14 cellular contexts compared by ENCODE assay signal in genomic region chr14:58947816-58948440, GRCh38.
A peak's percentile ranks its signal among the peaks of the same experiment; 100 is the strongest.
DNase-seq lines count a peak whose midpoint lies in the region; ATAC-seq, FAIRE-seq and TF ChIP-seq lines count a peak whose summit lies in the region.
"Had no signal": no experiment of that assay in that cellular context is flagged by ENCODE, and none has a peak within 500 bp of the region (broad histone marks: within the 10 kb centered on the region; RNA-seq: fewer than 3 reads in every experiment).

No MANE protein-coding gene starts in this region.

- no peak overlapping the region for H3K27ac Mint-ChIP-seq in endodermal cell
- H3K27ac Mint-ChIP-seq: activated CD4-positive, alpha-beta T cell treated with anti-CD3 and anti-CD28 coated beads for 36 hours; activated T-helper 2 cell treated with anti-CD3 and anti-CD28 coated beads, Interferon-gamma antibody, Interleukin-2, Interleukin-4, amounts not matched to agents 10 μg/mL and 5 μg/mL and 100 μg/mL, durations not matched to agents 14 hours and 24 hours and 36 hours had no signal

- H3K9me3 Mint-ChIP-seq in endodermal cell: peaks cover 7% of the 10 kb centered on the region
- H3K9me3 Mint-ChIP-seq: activated T-helper 2 cell treated with anti-CD3 and anti-CD28 coated beads, Interferon-gamma antibody, Interleukin-2, Interleukin-4, amounts not matched to agents 10 μg/mL and 5 μg/mL and 100 μg/mL, durations not matched to agents 14 hours and 24 hours and 36 hours had no signal

- H3K27ac ChIP-seq in endodermal cell (ENCODE audit: low read depth, low read length): no peak overlapping the region
- H3K27ac ChIP-seq in pancreas: no peak overlapping the region
- H3K27ac ChIP-seq: thoracic aorta had no signal

- peaks cover 10% of the 10 kb centered on the region for H3K27me3 Mint-ChIP-seq in endodermal cell (ENCODE audit: insufficient read depth)

- DNase-seq in DMS53 (lab: John Stamatoyannopoulos, UW): peak; percentile 6
- DNase-seq in DMS53 treated with DMSO at 0.1 percent for 48 hours (lab: John Stamatoyannopoulos, UW; ENCODE audit: unreplicated experiment): no peak
- peak; percentile 90 for DNase-seq in NCI-H748 (lab: John Stamatoyannopoulos, UW; ENCODE audit: unreplicated experiment)
- peak; percentile 72 for DNase-seq in endodermal cell
- DNase-seq in putamen (ENCODE audit: low spot score): peak; percentile 65
- no peak for DNase-seq in pancreas
- no peak for DNase-seq in AML-193 (lab: John Stamatoyannopoulos, UW)
- DNase-seq: activated CD4-positive, alpha-beta T cell treated with anti-CD3 and anti-CD28 coated beads for 36 hours; NCI-H345 had no signal

- H3K4me1 Mint-ChIP-seq in endodermal cell: no peaks in the 10 kb centered on the region
- H3K4me1 Mint-ChIP-seq: activated CD4-positive, alpha-beta T cell treated with anti-CD3 and anti-CD28 coated beads for 36 hours had no signal

- no peak overlapping the region for H3K9ac ChIP-seq in endodermal cell (ENCODE audit: extremely low read depth, low read length, poor library complexity, severe bottlenecking)

- no peaks in the 10 kb centered on the region for H3K27me3 ChIP-seq in endodermal cell (ENCODE audit: control insufficient read depth, insufficient read depth, low read length, poor library complexity, severe bottlenecking)
- H3K27me3 ChIP-seq in pancreas: no peaks in the 10 kb centered on the region

- TF ChIP-seq CTCF in endodermal cell (conservative IDR thresholded peaks at IDR 0.05) (peak; percentile 67), pancreas (IDR thresholded peaks at IDR 0.05) (no peak)

- no peak overlapping the region for H3K4me3 Mint-ChIP-seq in endodermal cell
- H3K4me3 Mint-ChIP-seq: activated CD4-positive, alpha-beta T cell treated with anti-CD3 and anti-CD28 coated beads for 36 hours had no signal

- intact Hi-C loops in pancreas (cut with DNase I): no loop called here

- ATAC-seq in pancreas: no peak
- ATAC-seq in HG02678 (IDR thresholded peaks at IDR 0.05; ENCODE audit: unreplicated experiment): no peak
- ATAC-seq: activated CD4-positive, alpha-beta T cell treated with anti-CD3 and anti-CD28 coated beads for 36 hours; K562 had no signal

- no peak overlapping the region for H3K4me3 ChIP-seq in endodermal cell (ENCODE audit: low read length)
- H3K4me3 ChIP-seq in pancreas: no peak overlapping the region
- H3K4me3 ChIP-seq: K562, thoracic aorta had no signal

- H3K9me3 ChIP-seq in endodermal cell (ENCODE audit: control insufficient read depth, low read length) (peaks cover 17% of the 10 kb centered on the region), pancreas (no peaks in the 10 kb centered on the region)
- H3K9me3 ChIP-seq: thoracic aorta had no signal

- H3K36me3 ChIP-seq in endodermal cell (ENCODE audit: control insufficient read depth, insufficient read depth, low read length): no peaks in the 10 kb centered on the region
- no peaks in the 10 kb centered on the region for H3K36me3 ChIP-seq in pancreas
- H3K36me3 ChIP-seq: thoracic aorta had no signal

- H3K4me1 ChIP-seq in endodermal cell (ENCODE audit: control insufficient read depth, insufficient read depth, low read length) (no peaks in the 10 kb centered on the region), pancreas (no peaks in the 10 kb centered on the region)

- 85 to 91% methylated on average over 2 to 4 of the region's 4 CpGs for WGBS in endodermal cell (ENCODE audit: insufficient coverage in 1 of 2, insufficient read length in 1 of 2), 2 experiments
- WGBS in pancreas, 2 donors: 69 to 73% methylated on average over 4 of the region's 4 CpGs

- H3K36me3 Mint-ChIP-seq in endodermal cell (ENCODE audit: low read depth): no peaks in the 10 kb centered on the region

- no peak for FAIRE-seq in pancreas (lab: Jason Lieb, UNC)
- FAIRE-seq: bronchial epithelial cell, K562 had no signal

Comparison
In these comparisons a context has a peak if more than half of its experiments do, and no peak if none do; other contexts are left out.
1. DNase-seq: peak in DMS53 (single experiment), NCI-H748 (single experiment), endodermal cell (single experiment) and putamen (single experiment); none in DMS53 treated with DMSO at 0.1 percent for 48 hours (single experiment), pancreas (0 of 6) and AML-193 (0 of 2).